In the genomic region with DNA sequence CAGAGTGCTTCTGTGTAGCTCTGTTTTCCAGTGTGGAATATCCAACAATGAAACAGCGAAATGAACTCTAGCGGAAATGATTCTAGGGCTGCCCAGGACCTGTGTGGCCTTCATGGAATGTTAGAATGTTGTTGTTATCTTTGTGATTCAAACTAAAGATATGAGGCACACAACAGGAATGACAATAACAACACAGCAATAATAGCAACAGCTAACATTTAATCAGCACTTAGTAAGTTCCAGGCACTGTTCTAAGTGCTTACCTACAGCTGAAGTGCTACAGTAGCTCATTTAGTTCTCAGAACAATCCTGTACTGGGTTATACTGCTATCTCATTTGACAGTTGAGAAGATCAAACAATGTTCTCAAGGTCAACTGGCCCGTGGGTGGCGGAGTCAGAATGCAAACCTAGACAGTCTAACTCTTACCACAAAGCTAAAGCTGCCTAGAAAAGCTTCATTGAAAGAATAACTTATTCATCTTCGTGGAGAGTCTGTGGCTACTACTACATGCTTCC, we compare ENCODE assay signal across 1 cellular context.
TF ChIP-seq lines count a peak whose summit lies in the region.

No MANE protein-coding gene starts in this region.

TF ChIP-seq in HepG2, 621 proteins besides CTCF, POLR2A, EP300 and RAD21 (continued from another document):
- TF ChIP-seq, protein P1, sequence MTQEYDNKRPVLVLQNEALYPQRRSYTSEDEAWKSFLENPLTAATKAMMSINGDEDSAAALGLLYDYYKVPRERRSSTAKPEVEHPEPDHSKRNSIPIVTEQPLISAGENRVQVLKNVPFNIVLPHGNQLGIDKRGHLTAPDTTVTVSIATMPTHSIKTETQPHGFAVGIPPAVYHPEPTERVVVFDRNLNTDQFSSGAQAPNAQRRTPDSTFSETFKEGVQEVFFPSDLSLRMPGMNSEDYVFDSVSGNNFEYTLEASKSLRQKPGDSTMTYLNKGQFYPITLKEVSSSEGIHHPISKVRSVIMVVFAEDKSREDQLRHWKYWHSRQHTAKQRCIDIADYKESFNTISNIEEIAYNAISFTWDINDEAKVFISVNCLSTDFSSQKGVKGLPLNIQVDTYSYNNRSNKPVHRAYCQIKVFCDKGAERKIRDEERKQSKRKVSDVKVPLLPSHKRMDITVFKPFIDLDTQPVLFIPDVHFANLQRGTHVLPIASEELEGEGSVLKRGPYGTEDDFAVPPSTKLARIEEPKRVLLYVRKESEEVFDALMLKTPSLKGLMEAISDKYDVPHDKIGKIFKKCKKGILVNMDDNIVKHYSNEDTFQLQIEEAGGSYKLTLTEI (CRISPR knock-in tag; conservative IDR thresholded peaks at IDR 0.05), result no peak
- TF ChIP-seq ZNF792 (CRISPR knock-in tag; IDR thresholded peaks at IDR 0.05), result no peak
- TF ChIP-seq PTBP1 (IDR thresholded peaks at IDR 0.05; ENCODE audit: low read depth, low read length, poor library complexity, severe bottlenecking), result no peak
- no peak for TF ChIP-seq KMT2A (CRISPR knock-in tag; IDR thresholded peaks at IDR 0.05)
- TF ChIP-seq, protein P2, sequence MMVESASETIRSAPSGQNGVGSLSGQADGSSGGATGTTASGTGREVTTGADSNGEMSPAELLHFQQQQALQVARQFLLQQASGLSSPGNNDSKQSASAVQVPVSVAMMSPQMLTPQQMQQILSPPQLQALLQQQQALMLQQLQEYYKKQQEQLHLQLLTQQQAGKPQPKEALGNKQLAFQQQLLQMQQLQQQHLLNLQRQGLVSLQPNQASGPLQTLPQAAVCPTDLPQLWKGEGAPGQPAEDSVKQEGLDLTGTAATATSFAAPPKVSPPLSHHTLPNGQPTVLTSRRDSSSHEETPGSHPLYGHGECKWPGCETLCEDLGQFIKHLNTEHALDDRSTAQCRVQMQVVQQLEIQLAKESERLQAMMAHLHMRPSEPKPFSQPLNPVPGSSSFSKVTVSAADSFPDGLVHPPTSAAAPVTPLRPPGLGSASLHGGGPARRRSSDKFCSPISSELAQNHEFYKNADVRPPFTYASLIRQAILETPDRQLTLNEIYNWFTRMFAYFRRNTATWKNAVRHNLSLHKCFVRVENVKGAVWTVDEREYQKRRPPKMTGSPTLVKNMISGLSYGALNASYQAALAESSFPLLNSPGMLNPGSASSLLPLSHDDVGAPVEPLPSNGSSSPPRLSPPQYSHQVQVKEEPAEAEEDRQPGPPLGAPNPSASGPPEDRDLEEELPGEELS (CRISPR knock-in tag; IDR thresholded peaks at IDR 0.05), result no peak
- TF ChIP-seq ZNF660 (CRISPR knock-in tag; IDR thresholded peaks at IDR 0.05; ENCODE audit: borderline replicate concordance, low read depth), result no peak
- TF ChIP-seq ZNF468 (CRISPR knock-in tag; IDR thresholded peaks at IDR 0.05), result no peak
